In genomic region chr9:33082538-33083326, GRCh38 we compare ENCODE assay signal across 10 cellular contexts. TPM values are rescaled to one million over a fixed set of nuclear protein-coding genes. Genes with fewer than 3 reads are reported as not detected.
DNase-seq lines count a peak whose midpoint lies in the region; ATAC-seq and TF ChIP-seq lines count a peak whose summit lies in the region.
"Had no signal": no experiment of that assay in that cellular context is flagged by ENCODE, and none has a peak within 500 bp of the region (broad histone marks: within the 10 kb centered on the region; RNA-seq: fewer than 3 reads in every experiment).

No MANE protein-coding gene starts in this region.

- ATAC-seq in heart left ventricle (peak in 3 of 4 donors; percentile 19 to 41 (median 38)), left lung (peak; percentile 32), upper lobe of right lung (peak; percentile 65), HG02938 (IDR thresholded peaks at IDR 0.05; ENCODE audit: unreplicated experiment) (no peak), HG03135 (IDR thresholded peaks at IDR 0.05; ENCODE audit: unreplicated experiment) (no peak)

- intact Hi-C loops in heart left ventricle (cut with DNase I), result loop anchor here in 6 of 10 donors (2.0 to 5.0 kb wide), 4 partner anchors 85 to 144 kb away; partner anchors contain the start of gene B4GALT1 (in 1 of the 6)
- intact Hi-C loops in cardiac septum (cut with DNase I), result loop anchor here (5.0 kb wide), 2 partner anchors 55 to 85 kb away; partner anchors contain the start of gene B4GALT1
- intact Hi-C loops in left lung (cut with DNase I), result loop anchor here in 1 of 2 donors (10.0 kb wide), 2 partner anchors 92 to 142 kb away; no protein-coding TSS in a partner anchor
- intact Hi-C loops in upper lobe of right lung (cut with DNase I), result loop anchor here (5.0 to 10.0 kb wide), 2 partner anchors 92 to 145 kb away; no protein-coding TSS in a partner anchor

- H3K36me3 ChIP-seq in heart left ventricle, result no peaks in the 10 kb centered on the region
- no peaks in the 10 kb centered on the region for H3K36me3 ChIP-seq in left lung
- H3K36me3 ChIP-seq in upper lobe of right lung, result no peaks in the 10 kb centered on the region

- H3K9me3 Mint-ChIP-seq in activated T-cell treated with anti-CD3 and anti-CD28 coated beads, Interleukin-2, amount 50 U/mL, for 24 hours, result no peaks in the 10 kb centered on the region
- H3K9me3 Mint-ChIP-seq: effector memory CD8-positive, alpha-beta T cell had no signal

- H3K4me1 Mint-ChIP-seq in activated T-cell treated with anti-CD3 and anti-CD28 coated beads, Interleukin-2, amount 50 U/mL, for 24 hours (ENCODE audit: low read depth), result peaks cover 14% of the 10 kb centered on the region

- H3K27ac ChIP-seq in heart left ventricle (peak overlapping the region in 5 of 12 donors; percentile 2 to 28 (median 7)), left lung (peak overlapping the region in 1 of 2 donors; percentile 15), upper lobe of right lung (peak overlapping the region; percentile 36)

- H3K27me3 ChIP-seq in heart left ventricle, result no peaks in the 10 kb centered on the region
- H3K27me3 ChIP-seq in left lung, result no peaks in the 10 kb centered on the region
- H3K27me3 ChIP-seq in upper lobe of right lung, result no peaks in the 10 kb centered on the region

- peak overlapping the region; percentile 5 for H3K4me3 Mint-ChIP-seq in activated T-cell treated with anti-CD3 and anti-CD28 coated beads, Interleukin-2, amount 50 U/mL, for 24 hours

- DNase-seq in heart left ventricle (no peak), cardiac septum (ENCODE audit: low spot score) (no peak), left lung (no peak), upper lobe of right lung (no peak)
- peak; percentile 44 for DNase-seq in activated T-cell treated with anti-CD3 and anti-CD28 coated beads, Interleukin-2, amount 50 U/mL, for 24 hours
- DNase-seq in activated effector memory CD4-positive, alpha-beta T cell treated with Interleukin-2 at 50 U/mL for 16 hours, result no peak
- DNase-seq: effector memory CD8-positive, alpha-beta T cell; Karpas-422 had no signal

- WGBS in heart left ventricle, 4 donors, result 59 to 70% (median 67%) methylated on average over 8 of the region's 8 CpGs

- no peak for TF ChIP-seq POLR2A in heart left ventricle (IDR thresholded peaks at IDR 0.05)

- TF ChIP-seq CTCF in heart left ventricle (IDR thresholded peaks at IDR 0.05) (no peak), left lung (IDR thresholded peaks at IDR 0.05) (no peak), upper lobe of right lung (IDR thresholded peaks at IDR 0.05) (no peak)

- H3K9me3 ChIP-seq in heart left ventricle, result no peaks in the 10 kb centered on the region
- no peaks in the 10 kb centered on the region for H3K9me3 ChIP-seq in left lung
- no peaks in the 10 kb centered on the region for H3K9me3 ChIP-seq in upper lobe of right lung

- H3K27me3 Mint-ChIP-seq in activated T-cell treated with anti-CD3 and anti-CD28 coated beads, Interleukin-2, amount 50 U/mL, for 24 hours, result no peaks in the 10 kb centered on the region

- peak overlapping the region; percentile 85 for H3K27ac Mint-ChIP-seq in activated T-cell treated with anti-CD3 and anti-CD28 coated beads, Interleukin-2, amount 50 U/mL, for 24 hours

- no peaks in the 10 kb centered on the region for H3K36me3 Mint-ChIP-seq in activated T-cell treated with anti-CD3 and anti-CD28 coated beads, Interleukin-2, amount 50 U/mL, for 24 hours (ENCODE audit: low read depth)

- no peak overlapping the region for H3K4me3 ChIP-seq in heart left ventricle
- H3K4me3 ChIP-seq in left lung, result no peak overlapping the region
- H3K4me3 ChIP-seq in upper lobe of right lung, result no peak overlapping the region

- peaks cover 0 to 29% (median 7%) of the 10 kb centered on the region in 12 donors for H3K4me1 ChIP-seq in heart left ventricle
- peaks cover 5 to 22% of the 10 kb centered on the region in 2 donors for H3K4me1 ChIP-seq in left lung
- H3K4me1 ChIP-seq in upper lobe of right lung, result peaks cover 13% of the 10 kb centered on the region

RNA-seq across cellular contexts. Expression of gene SMU1, which starts 6.3 kb away (rescaled TPM):
- 10 to 100 TPM; 11.5 to 19.4 (median 15.8) TPM for total RNA-seq in heart left ventricle
- polyA plus RNA-seq in heart left ventricle, result 10 to 100 TPM in 1 of 2 donors, 1 to 10 TPM in 1; 6.7 to 12.3 TPM
- 16.4 TPM for total RNA-seq in cardiac septum
- total RNA-seq in left lung, result 10 to 100 TPM; 17.3 to 19.0 TPM
- total RNA-seq in upper lobe of right lung, result 19.2 TPM

RNA-seq across cellular contexts. Expression of gene DNAJA1, which starts 57.7 kb away (rescaled TPM):
- 100 to 1,000 TPM in 1 of 9 donors, 10 to 100 TPM in 8; 48.6 to 104 (median 63.1) TPM for total RNA-seq in heart left ventricle
- polyA plus RNA-seq in heart left ventricle, result 100 to 1,000 TPM in 1 of 2 donors, 10 to 100 TPM in 1; 32.6 to 133 TPM
- total RNA-seq in cardiac septum, result 87.6 TPM
- total RNA-seq in left lung, result 100 to 1,000 TPM; 132 to 134 TPM
- total RNA-seq in upper lobe of right lung, result 125 TPM

Comparison
In these comparisons a context has a peak if more than half of its experiments do, and no peak if none do; other contexts are left out.
1. ATAC-seq: peak in heart left ventricle (3 of 4), left lung (single experiment) and upper lobe of right lung (single experiment); none in HG02938 (single experiment) and HG03135 (single experiment).